In the genomic region with DNA sequence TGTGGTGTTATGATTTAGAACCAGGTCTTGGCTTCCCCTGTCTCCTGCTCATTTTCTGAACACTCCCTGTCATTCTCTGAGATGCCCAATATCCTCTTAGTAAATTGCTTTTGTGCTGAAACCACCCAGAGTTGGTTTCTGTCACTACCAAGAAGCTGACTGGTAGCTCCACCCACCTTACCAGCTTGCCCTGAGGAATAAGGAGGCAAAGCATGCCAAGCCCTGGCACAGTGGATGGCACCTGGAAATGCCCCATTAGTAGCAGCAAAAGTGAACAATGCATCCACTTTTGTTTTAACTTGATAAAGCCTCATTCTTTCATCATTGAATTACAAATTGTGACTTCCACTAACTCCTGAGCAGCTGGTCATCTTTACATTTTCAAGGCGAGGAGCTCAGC, we compare ENCODE assay signal across 36 cellular contexts.
"Had no signal": no experiment of that assay in that cellular context is flagged by ENCODE, and none has a peak within 500 bp of the region (broad histone marks: within the 10 kb centered on the region; RNA-seq: fewer than 3 reads in every experiment).

No MANE protein-coding gene starts in this region.

- H3K36me3 ChIP-seq: adrenal gland, brain microvascular endothelial cell, cardiac muscle cell had no signal

- DNase-seq: activated B cell treated with CpG ODN at 0.5 μM for 24 hours; activated CD4-positive, alpha-beta memory T cell treated with anti-CD3 and anti-CD28 coated beads for 36 hours; activated CD4-positive, alpha-beta T cell treated with anti-CD3 and anti-CD28 coated beads for 4 hours; activated CD4-positive, alpha-beta T cell treated with anti-CD3 and anti-CD28 coated beads, Interleukin-2, amount 10 ng/mL, durations not matched to agents 24 days and 14 days; activated CD4-positive, alpha-beta T cell treated with anti-CD3 and anti-CD28 coated beads, Interleukin-2, amount 50 U/mL, for 1 hour; activated CD4-positive, alpha-beta T cell treated with anti-CD3 and anti-CD28 coated beads, Interleukin-2, amount 50 U/mL, for 4 hours; activated CD4-positive, CD25-positive, alpha-beta regulatory T cell treated with anti-CD3 and anti-CD28 coated beads, Interleukin-2, amount 50 U/mL, for 72 hours; activated CD8-positive, alpha-beta memory T cell treated with anti-CD3 and anti-CD28 coated beads, Interleukin-2, amount 50 U/mL, for 4 hours; activated CD8-positive, alpha-beta T cell treated with anti-CD3 and anti-CD28 coated beads for 36 hours; activated effector memory CD4-positive, alpha-beta T cell treated with anti-CD3 and anti-CD28 coated beads, Interleukin-2, amount 50 U/mL, for 16 hours; activated gamma-delta T cell treated with Interleukin-2 at 50 U/mL for 16 hours; activated naive CD4-positive, alpha-beta T cell; activated naive CD4-positive, alpha-beta T cell treated with anti-CD3 and anti-CD28 coated beads for 36 hours; activated naive CD4-positive, alpha-beta T cell treated with anti-CD3 and anti-CD28 coated beads, Interleukin-2, amount 50 U/mL, for 16 hours; activated naive CD8-positive, alpha-beta T cell treated with anti-CD3 and anti-CD28 coated beads for 36 hours; activated T-cell treated with anti-CD3 and anti-CD28 coated beads for 4 hours; activated T-cell treated with anti-CD3 and anti-CD28 coated beads, Interleukin-2, amount 50 U/mL, for 1 hour; activated T-cell treated with anti-CD3 and anti-CD28 coated beads, Interleukin-2, amount 50 U/mL, for 4 hours; activated T-cell treated with anti-CD3 and anti-CD28 coated beads, Interleukin-2, amount 50 U/mL, for 72 hours; adrenal gland; amniotic stem cell; body of pancreas; brain microvascular endothelial cell; caudate nucleus; cerebellar nuclear complex; T-helper 1 cell; T-helper 2 cell; T-helper 9 cell had no signal

- H3K27ac ChIP-seq: adrenal gland, body of pancreas, brain microvascular endothelial cell, cardiac muscle cell, VCaP had no signal

- H3K36me3 Mint-ChIP-seq: activated CD4-positive, alpha-beta memory T cell treated with anti-CD3 and anti-CD28 coated beads for 36 hours; activated naive CD4-positive, alpha-beta T cell treated with anti-CD3 and anti-CD28 coated beads, Interleukin-2, amount 50 U/mL, for 72 hours; activated naive CD8-positive, alpha-beta T cell treated with anti-CD3 and anti-CD28 coated beads for 36 hours had no signal

- H3K4me1 Mint-ChIP-seq: activated B cell treated with CpG ODN at 0.5 μM for 24 hours; activated CD4-positive, alpha-beta T cell treated with anti-CD3 and anti-CD28 coated beads, Interleukin-2, amount 10 ng/mL, durations not matched to agents 24 days and 14 days; activated naive CD8-positive, alpha-beta T cell treated with anti-CD3 and anti-CD28 coated beads for 36 hours; activated T-helper 17 cell treated with anti-CD3 and anti-CD28 coated beads, Interleukin-2, amount 50 U/mL, for 72 hours; central memory CD8-positive, alpha-beta T cell had no signal

- ATAC-seq: activated CD8-positive, alpha-beta T cell treated with anti-CD3 and anti-CD28 coated beads for 36 hours; activated naive CD4-positive, alpha-beta T cell treated with anti-CD3 and anti-CD28 coated beads, Interleukin-2, amount 50 U/mL, for 72 hours; activated T-cell treated with anti-CD3 and anti-CD28 coated beads, Interleukin-2, amount 50 U/mL, for 4 hours; activated T-cell treated with anti-CD3 and anti-CD28 coated beads, Interleukin-2, amount 50 U/mL, for 72 hours; activated T-helper 17 cell treated with anti-CD3 and anti-CD28 coated beads, Interleukin-2, amount 50 U/mL, for 72 hours; body of pancreas had no signal

- H3K9me3 Mint-ChIP-seq: activated B cell treated with CpG ODN at 0.5 μM for 24 hours; activated CD4-positive, alpha-beta memory T cell treated with anti-CD3 and anti-CD28 coated beads for 36 hours; activated CD4-positive, alpha-beta T cell treated with anti-CD3 and anti-CD28 coated beads, Interleukin-2, amount 10 ng/mL, durations not matched to agents 24 days and 14 days; activated CD8-positive, alpha-beta T cell treated with anti-CD3 and anti-CD28 coated beads for 36 hours; activated naive CD4-positive, alpha-beta T cell treated with anti-CD3 and anti-CD28 coated beads for 36 hours; activated naive CD4-positive, alpha-beta T cell treated with anti-CD3 and anti-CD28 coated beads, Interleukin-2, amount 50 U/mL, for 72 hours; activated naive CD8-positive, alpha-beta T cell treated with anti-CD3 and anti-CD28 coated beads for 36 hours; activated T-cell treated with anti-CD3 and anti-CD28 coated beads, Interleukin-2, amount 50 U/mL, for 4 hours; activated T-cell treated with anti-CD3 and anti-CD28 coated beads, Interleukin-2, amount 50 U/mL, for 72 hours; activated T-helper 1 cell treated with anti-CD3 and anti-CD28 coated beads, Interleukin-12 subunit alpha, Interleukin-12 subunit beta, Interleukin-2, Interleukin-4 antibody, amounts not matched to agents 30 ng/mL and 10 ng/mL and 1 ng/mL, durations not matched to agents 14 hours and 24 hours and 36 hours; activated T-helper 17 cell treated with anti-CD3 and anti-CD28 coated beads, Interleukin-2, amount 50 U/mL, for 72 hours; central memory CD8-positive, alpha-beta T cell; T-helper 1 cell treated with Interleukin-12 subunit alpha and Interleukin-12 subunit beta and Interleukin-4 antibody, amounts not matched to agents 30 μg/mL and 1 μg/mL, for 36 hours; T-helper 2 cell treated with Interferon-gamma antibody and Interleukin-4, amounts not matched to agents 5 μg/mL and 100 μg/mL, for 36 hours had no signal

- H3K4me1 ChIP-seq: adrenal gland, body of pancreas had no signal

- H3K4me3 Mint-ChIP-seq: activated B cell treated with CpG ODN at 0.5 μM for 24 hours; activated CD4-positive, alpha-beta memory T cell treated with anti-CD3 and anti-CD28 coated beads for 36 hours; activated CD4-positive, alpha-beta T cell treated with anti-CD3 and anti-CD28 coated beads, Interleukin-2, amount 10 ng/mL, durations not matched to agents 24 days and 14 days; activated CD8-positive, alpha-beta T cell treated with anti-CD3 and anti-CD28 coated beads for 36 hours; activated naive CD4-positive, alpha-beta T cell treated with anti-CD3 and anti-CD28 coated beads for 36 hours; activated naive CD8-positive, alpha-beta T cell treated with anti-CD3 and anti-CD28 coated beads for 36 hours; activated T-cell treated with anti-CD3 and anti-CD28 coated beads, Interleukin-2, amount 50 U/mL, for 4 hours; activated T-cell treated with anti-CD3 and anti-CD28 coated beads, Interleukin-2, amount 50 U/mL, for 72 hours; activated T-helper 1 cell treated with anti-CD3 and anti-CD28 coated beads, Interleukin-12 subunit alpha, Interleukin-12 subunit beta, Interleukin-2, Interleukin-4 antibody, amounts not matched to agents 30 ng/mL and 10 ng/mL and 1 ng/mL, durations not matched to agents 14 hours and 24 hours and 36 hours; activated T-helper 17 cell treated with anti-CD3 and anti-CD28 coated beads, Interleukin-2, amount 50 U/mL, for 72 hours; central memory CD8-positive, alpha-beta T cell; T-helper 1 cell treated with Interleukin-12 subunit alpha and Interleukin-12 subunit beta and Interleukin-4 antibody, amounts not matched to agents 30 μg/mL and 1 μg/mL, for 36 hours; T-helper 2 cell treated with Interferon-gamma antibody and Interleukin-4, amounts not matched to agents 5 μg/mL and 100 μg/mL, for 36 hours had no signal

- H3K27ac Mint-ChIP-seq: activated B cell treated with CpG ODN at 0.5 μM for 24 hours; activated CD4-positive, alpha-beta memory T cell treated with anti-CD3 and anti-CD28 coated beads for 36 hours; activated CD4-positive, alpha-beta T cell treated with anti-CD3 and anti-CD28 coated beads, Interleukin-2, amount 10 ng/mL, durations not matched to agents 24 days and 14 days; activated CD8-positive, alpha-beta T cell treated with anti-CD3 and anti-CD28 coated beads for 36 hours; activated naive CD4-positive, alpha-beta T cell treated with anti-CD3 and anti-CD28 coated beads for 36 hours; activated naive CD4-positive, alpha-beta T cell treated with anti-CD3 and anti-CD28 coated beads, Interleukin-2, amount 50 U/mL, for 72 hours; activated naive CD8-positive, alpha-beta T cell treated with anti-CD3 and anti-CD28 coated beads for 36 hours; activated T-cell treated with anti-CD3 and anti-CD28 coated beads, Interleukin-2, amount 50 U/mL, for 72 hours; activated T-helper 1 cell treated with anti-CD3 and anti-CD28 coated beads, Interleukin-12 subunit alpha, Interleukin-12 subunit beta, Interleukin-2, Interleukin-4 antibody, amounts not matched to agents 30 ng/mL and 10 ng/mL and 1 ng/mL, durations not matched to agents 14 hours and 24 hours and 36 hours; activated T-helper 17 cell treated with anti-CD3 and anti-CD28 coated beads, Interleukin-2, amount 50 U/mL, for 72 hours; T-helper 1 cell treated with Interleukin-12 subunit alpha and Interleukin-12 subunit beta and Interleukin-4 antibody, amounts not matched to agents 30 μg/mL and 1 μg/mL, for 36 hours; T-helper 2 cell treated with Interferon-gamma antibody and Interleukin-4, amounts not matched to agents 5 μg/mL and 100 μg/mL, for 36 hours had no signal

- H3K27me3 Mint-ChIP-seq: activated CD4-positive, alpha-beta memory T cell treated with anti-CD3 and anti-CD28 coated beads for 36 hours; activated naive CD8-positive, alpha-beta T cell treated with anti-CD3 and anti-CD28 coated beads for 36 hours had no signal

- H3K4me3 ChIP-seq: adrenal gland, body of pancreas, cardiac muscle cell had no signal

- H3K27me3 ChIP-seq: adrenal gland, body of pancreas, brain microvascular endothelial cell, cardiac muscle cell had no signal

- H3K9me3 ChIP-seq: adrenal gland, body of pancreas had no signal
